ENCODE assay signal across 1 cellular context in genomic region chr2:75710577-75711253, GRCh38.
TF ChIP-seq lines count a peak whose summit lies in the region.

GCFC2 (minus strand) TSS chr2:75710915; CDS start chr2:75710855, 60 bp downstream.

TF ChIP-seq in K562, 482 proteins besides CTCF, POLR2A, EP300 and RAD21 (continued from another document and continues in another):
- TF ChIP-seq JUND (IDR thresholded peaks at IDR 0.05; ENCODE audit: borderline replicate concordance, low read depth, low read length): peak; percentile 19; the same call in 1 of the 2 replicates
- no peak for TF ChIP-seq JUND (tag; IDR thresholded peaks at IDR 0.05; ENCODE audit: borderline replicate concordance, low read depth, low read length)
- no peak for TF ChIP-seq BACH1 (tag; IDR thresholded peaks at IDR 0.05)
- TF ChIP-seq RBFOX2 (IDR thresholded peaks at IDR 0.05; ENCODE audit: low read depth, low read length): peak; percentile 99
- TF ChIP-seq CEBPG (CRISPR knock-in tag; IDR thresholded peaks at IDR 0.05): 0 out of 2 replicates have a peak, but pooled peaks have one; percentile 24
- no peak for TF ChIP-seq CEBPG (tag; conservative IDR thresholded peaks at IDR 0.05 in 1 of 2, IDR thresholded peaks at IDR 0.05 in 1 of 2)
- TF ChIP-seq GTF2A2 (tag; IDR thresholded peaks at IDR 0.05): no peak
- peak; percentile 14; the same call in 1 of the 2 replicates for TF ChIP-seq ILF3 (IDR thresholded peaks at IDR 0.05; ENCODE audit: borderline replicate concordance)
- 0 out of 2 replicates have a peak, but pooled peaks have one; percentile 16 for TF ChIP-seq FOXJ2 (tag; IDR thresholded peaks at IDR 0.05)
- TF ChIP-seq RFX7 (CRISPR knock-in tag; IDR thresholded peaks at IDR 0.05): no peak
- peak; percentile 63; the same call in 1 of the 2 replicates for TF ChIP-seq ZNF175 (CRISPR knock-in tag; IDR thresholded peaks at IDR 0.05; ENCODE audit: low read depth)
- peak in 1 of 2 experiments; percentile 94; a peak in 1 of 4 replicates for TF ChIP-seq TEAD1 (CRISPR knock-in tag; IDR thresholded peaks at IDR 0.05)
- no peak for TF ChIP-seq ZNF77 (CRISPR knock-in tag; IDR thresholded peaks at IDR 0.05)
- TF ChIP-seq NR4A1 (CRISPR knock-in tag; IDR thresholded peaks at IDR 0.05): no peak
- TF ChIP-seq NR4A1 (tag; IDR thresholded peaks at IDR 0.05): peak; percentile 45; the same call in 1 of the 2 replicates
- TF ChIP-seq RNF2 (IDR thresholded peaks at IDR 0.05): peak; percentile 87
- peak in 1 of 2 experiments; percentile 68; a peak in 1 of 4 replicates for TF ChIP-seq ZMIZ1 (IDR thresholded peaks at IDR 0.05; ENCODE audit: low read depth in 2 of 2, low read length in 2 of 2)
- TF ChIP-seq ZNF589 (CRISPR knock-in tag; IDR thresholded peaks at IDR 0.05; ENCODE audit: low read depth): peak; percentile 36; the same call in 1 of the 2 replicates
- TF ChIP-seq HDAC8 (tag; IDR thresholded peaks at IDR 0.05): peak; percentile 58; the same call in 1 of the 2 replicates
- peak in 1 of 2 experiments; percentile 80; a peak in 2 of 4 replicates for TF ChIP-seq ZNF639 (CRISPR knock-in tag; conservative IDR thresholded peaks at IDR 0.05 in 1 of 2, IDR thresholded peaks at IDR 0.05 in 1 of 2)
- peak; percentile 71 for TF ChIP-seq NBN (IDR thresholded peaks at IDR 0.05; ENCODE audit: low read depth)
- TF ChIP-seq SMAD4 (CRISPR knock-in tag; conservative IDR thresholded peaks at IDR 0.05): peak; percentile 77
- peak; percentile 93 for TF ChIP-seq NFIC (IDR thresholded peaks at IDR 0.05)
- TF ChIP-seq CHD1 (IDR thresholded peaks at IDR 0.05; ENCODE audit: low read length): peak; percentile 55
- TF ChIP-seq TSC22D4 (tag; IDR thresholded peaks at IDR 0.05): no peak
- TF ChIP-seq, protein P1, sequence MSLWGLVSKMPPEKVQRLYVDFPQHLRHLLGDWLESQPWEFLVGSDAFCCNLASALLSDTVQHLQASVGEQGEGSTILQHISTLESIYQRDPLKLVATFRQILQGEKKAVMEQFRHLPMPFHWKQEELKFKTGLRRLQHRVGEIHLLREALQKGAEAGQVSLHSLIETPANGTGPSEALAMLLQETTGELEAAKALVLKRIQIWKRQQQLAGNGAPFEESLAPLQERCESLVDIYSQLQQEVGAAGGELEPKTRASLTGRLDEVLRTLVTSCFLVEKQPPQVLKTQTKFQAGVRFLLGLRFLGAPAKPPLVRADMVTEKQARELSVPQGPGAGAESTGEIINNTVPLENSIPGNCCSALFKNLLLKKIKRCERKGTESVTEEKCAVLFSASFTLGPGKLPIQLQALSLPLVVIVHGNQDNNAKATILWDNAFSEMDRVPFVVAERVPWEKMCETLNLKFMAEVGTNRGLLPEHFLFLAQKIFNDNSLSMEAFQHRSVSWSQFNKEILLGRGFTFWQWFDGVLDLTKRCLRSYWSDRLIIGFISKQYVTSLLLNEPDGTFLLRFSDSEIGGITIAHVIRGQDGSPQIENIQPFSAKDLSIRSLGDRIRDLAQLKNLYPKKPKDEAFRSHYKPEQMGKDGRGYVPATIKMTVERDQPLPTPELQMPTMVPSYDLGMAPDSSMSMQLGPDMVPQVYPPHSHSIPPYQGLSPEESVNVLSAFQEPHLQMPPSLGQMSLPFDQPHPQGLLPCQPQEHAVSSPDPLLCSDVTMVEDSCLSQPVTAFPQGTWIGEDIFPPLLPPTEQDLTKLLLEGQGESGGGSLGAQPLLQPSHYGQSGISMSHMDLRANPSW (CRISPR knock-in tag; IDR thresholded peaks at IDR 0.05): no peak
- TF ChIP-seq BMI1 (IDR thresholded peaks at IDR 0.05; ENCODE audit: low read length): no peak
- TF ChIP-seq NFRKB (IDR thresholded peaks at IDR 0.05; ENCODE audit: low read depth): peak; percentile 36; the same call in 1 of the 2 replicates
- TF ChIP-seq TRIM24 (IDR thresholded peaks at IDR 0.05): peak in 1 of 2 experiments; percentile 38; a peak in 1 of 4 replicates
- TF ChIP-seq ESRRA (IDR thresholded peaks at IDR 0.05; ENCODE audit: borderline replicate concordance, low read depth): peak; percentile 88; the same call in 1 of the 2 replicates
- peak; percentile 51; the same call in 1 of the 2 replicates for TF ChIP-seq ZBTB17 (CRISPR knock-in tag; IDR thresholded peaks at IDR 0.05)
- peak; percentile 92 for TF ChIP-seq HNRNPL (IDR thresholded peaks at IDR 0.05; ENCODE audit: low read depth, low read length)
- TF ChIP-seq RBM15 (IDR thresholded peaks at IDR 0.05; ENCODE audit: insufficient read depth, low read length): no peak
- TF ChIP-seq SP1 (CRISPR knock-in tag; IDR thresholded peaks at IDR 0.05): peak; percentile 43; the same call in 1 of the 2 replicates
- TF ChIP-seq ARNT (IDR thresholded peaks at IDR 0.05): peak in 1 of 2 experiments; percentile 2; a peak in 1 of 4 replicates
- peak; percentile 37 to 94 (median 87) for TF ChIP-seq YY1 (IDR thresholded peaks at IDR 0.05; ENCODE audit: borderline replicate concordance in 1 of 3, control insufficient read depth in 1 of 3, extremely low read depth in 1 of 3, insufficient read depth in 3 of 3, insufficient read length in 1 of 3, insufficient replicate concordance in 2 of 3, low read depth in 1 of 3, low read length in 2 of 3)
- TF ChIP-seq RBM22 (IDR thresholded peaks at IDR 0.05; ENCODE audit: low read depth, low read length, poor library complexity, severe bottlenecking): peak; percentile 73
- TF ChIP-seq, protein P2, sequence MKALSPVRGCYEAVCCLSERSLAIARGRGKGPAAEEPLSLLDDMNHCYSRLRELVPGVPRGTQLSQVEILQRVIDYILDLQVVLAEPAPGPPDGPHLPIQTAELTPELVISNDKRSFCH (CRISPR knock-in tag; IDR thresholded peaks at IDR 0.05): no peak
- TF ChIP-seq, protein P2 (tag; IDR thresholded peaks at IDR 0.05): peak; percentile 68; the same call in 1 of the 2 replicates
- peak; percentile 53 to 84; a peak in 3 of 4 replicates for TF ChIP-seq MAZ (CRISPR knock-in tag; conservative IDR thresholded peaks at IDR 0.05 in 1 of 2, IDR thresholded peaks at IDR 0.05 in 1 of 2)
- peak; percentile 76 for TF ChIP-seq POLR2AphosphoS5 (IDR thresholded peaks at IDR 0.05; ENCODE audit: control insufficient read depth, insufficient read depth, low read depth, low read length)
- TF ChIP-seq ZBTB11 (CRISPR knock-in tag; IDR thresholded peaks at IDR 0.05): peak in 2 of 3 experiments; percentile 68 to 91; a peak in 4 of 6 replicates
- peak; percentile 84 for TF ChIP-seq ZNF12 (CRISPR knock-in tag; IDR thresholded peaks at IDR 0.05)
- peak; percentile 79 for TF ChIP-seq ATF7 (IDR thresholded peaks at IDR 0.05)
- TF ChIP-seq NRF1 (conservative IDR thresholded peaks at IDR 0.05 in 1 of 2, IDR thresholded peaks at IDR 0.05 in 1 of 2): peak; percentile 84 to 86
- peak; percentile 84 to 91 for TF ChIP-seq MNT (conservative IDR thresholded peaks at IDR 0.05)
- TF ChIP-seq TOE1 (IDR thresholded peaks at IDR 0.05; ENCODE audit: borderline replicate concordance): peak; percentile 32; the same call in 1 of the 2 replicates
- TF ChIP-seq TOE1 (CRISPR knock-in tag; IDR thresholded peaks at IDR 0.05; ENCODE audit: borderline replicate concordance, low read depth): 0 out of 2 replicates have a peak, but pooled peaks have one; percentile 75
- TF ChIP-seq FOS (IDR thresholded peaks at IDR 0.05; ENCODE audit: extremely low read depth, insufficient read length): no peak
- peak; percentile 89 for TF ChIP-seq CTCFL (IDR thresholded peaks at IDR 0.05; ENCODE audit: borderline replicate concordance, insufficient read depth, low read depth, low read length, poor library complexity, severe bottlenecking)
- TF ChIP-seq, protein P3, sequence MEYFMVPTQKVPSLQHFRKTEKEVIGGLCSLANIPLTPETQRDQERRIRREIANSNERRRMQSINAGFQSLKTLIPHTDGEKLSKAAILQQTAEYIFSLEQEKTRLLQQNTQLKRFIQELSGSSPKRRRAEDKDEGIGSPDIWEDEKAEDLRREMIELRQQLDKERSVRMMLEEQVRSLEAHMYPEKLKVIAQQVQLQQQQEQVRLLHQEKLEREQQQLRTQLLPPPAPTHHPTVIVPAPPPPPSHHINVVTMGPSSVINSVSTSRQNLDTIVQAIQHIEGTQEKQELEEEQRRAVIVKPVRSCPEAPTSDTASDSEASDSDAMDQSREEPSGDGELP (CRISPR knock-in tag; IDR thresholded peaks at IDR 0.05; ENCODE audit: borderline replicate concordance): peak; percentile 77
- peak; percentile 87; the same call in 1 of the 2 replicates for TF ChIP-seq ZNF124 (CRISPR knock-in tag; IDR thresholded peaks at IDR 0.05)
- TF ChIP-seq SMAD3 (CRISPR knock-in tag; conservative IDR thresholded peaks at IDR 0.05): no peak
